8 cellular contexts compared by ENCODE assay signal in the genomic region with DNA sequence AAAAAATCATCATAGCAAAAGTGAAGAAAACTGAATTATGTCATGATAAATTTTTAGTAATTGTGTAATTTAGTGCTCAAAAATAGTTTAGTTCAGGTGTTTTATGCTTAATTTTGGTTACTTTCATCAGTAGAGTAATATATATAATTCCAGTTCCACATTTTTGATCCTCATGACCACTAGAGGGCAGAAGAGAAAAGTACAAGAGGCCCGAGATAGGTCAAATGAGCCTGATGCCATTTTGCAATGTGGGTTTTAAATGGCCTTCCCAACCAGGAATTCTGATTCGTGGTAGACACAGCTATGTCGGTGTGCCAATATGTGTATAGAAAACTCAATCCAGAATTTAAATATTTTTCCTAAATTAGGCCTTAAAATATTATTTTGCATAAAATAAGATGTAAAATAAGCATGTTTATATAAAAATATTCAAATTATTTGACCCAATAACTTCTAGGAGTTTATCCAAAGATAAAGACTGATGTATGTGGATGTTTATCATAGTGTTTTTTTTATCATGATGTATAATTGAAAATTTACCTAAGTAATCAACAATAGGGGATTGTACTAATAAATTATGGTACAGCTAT.
DNase-seq lines count a peak whose midpoint lies in the region; ATAC-seq and TF ChIP-seq lines count a peak whose summit lies in the region.

No MANE protein-coding gene starts in this region.

- in situ Hi-C loops in astrocyte of the cerebellum (cut with HindIII; ENCODE audit: low sequenced_read_pairs) = no loop called here

- no peaks in the 10 kb centered on the region for H3K79me2 ChIP-seq in hepatocyte

- H3K4me2 ChIP-seq in hepatocyte = no peak overlapping the region

- H3K9me3 ChIP-seq in hepatocyte (ENCODE audit: low read depth) (no peaks in the 10 kb centered on the region), spleen (no peaks in the 10 kb centered on the region)

- no peak overlapping the region for H3K27ac ChIP-seq in hepatocyte
- no peak overlapping the region for H3K27ac ChIP-seq in spleen

- no peaks in the 10 kb centered on the region for H3K4me1 ChIP-seq in hepatocyte (ENCODE audit: insufficient read depth)
- H3K4me1 ChIP-seq in spleen = no peaks in the 10 kb centered on the region

- peak; percentile 70 for DNase-seq in DMS79 treated with DMSO at 0.1 percent for 48 hours (lab: John Stamatoyannopoulos, UW)
- DNase-seq in HEK293T (ENCODE audit: extremely low spot score) = peak; percentile 71
- DNase-seq in NCI-H510A treated with DMSO at 0.1 percent for 48 hours (lab: John Stamatoyannopoulos, UW) = peak; percentile 62
- DNase-seq in astrocyte of the cerebellum (ENCODE audit: low read depth) = peak; percentile 45
- DNase-seq in hepatocyte (ENCODE audit: low spot score) = peak; percentile 86
- no peak for DNase-seq in spleen

- no peaks in the 10 kb centered on the region for H3K9me2 ChIP-seq in hepatocyte (replicated peaks; ENCODE audit: insufficient read depth)

- intact Hi-C loops in spleen (cut with DNase I; ENCODE audit: low total_unique reads) = loop anchor here (10.0 kb wide), 1 partner anchor 198 kb away; no protein-coding TSS in a partner anchor

- no peaks in the 10 kb centered on the region for H3K36me3 ChIP-seq in hepatocyte (replicated peaks; ENCODE audit: insufficient read depth, low read depth)
- H3K36me3 ChIP-seq in spleen = no peaks in the 10 kb centered on the region

- H2AFZ ChIP-seq in hepatocyte = no peak overlapping the region

- no peaks in the 10 kb centered on the region for H4K20me1 ChIP-seq in hepatocyte (ENCODE audit: insufficient read depth, poor library complexity, severe bottlenecking)

- ATAC-seq in GM19467 (IDR thresholded peaks at IDR 0.05; ENCODE audit: unreplicated experiment) (no peak), GM19463 (IDR thresholded peaks at IDR 0.05; ENCODE audit: unreplicated experiment) (no peak)

- TF ChIP-seq CTCF in astrocyte of the cerebellum (IDR thresholded peaks at IDR 0.05; ENCODE audit: low read depth, low read length, missing control alignments) (peak; percentile 62), hepatocyte (IDR thresholded peaks at IDR 0.05; ENCODE audit: poor library complexity) (peak; percentile 85), spleen (IDR thresholded peaks at IDR 0.05 in 8 of 11, conservative IDR thresholded peaks at IDR 0.05 in 3 of 11) (peak; percentile 12 to 78 (median 68))

- no peak for TF ChIP-seq POLR2A in spleen (IDR thresholded peaks at IDR 0.05)

- H3K4me3 ChIP-seq in astrocyte of the cerebellum (ENCODE audit: low read depth, low read length) = no peak overlapping the region
- H3K4me3 ChIP-seq in hepatocyte = no peak overlapping the region
- H3K4me3 ChIP-seq in spleen = no peak overlapping the region

- CTCF ChIA-PET in HEK293T (lab: Yijun Ruan, JAX) = interaction anchor here (0.6 to 2.2 kb wide), 6 partner anchors 147 to 1629 kb away, joined by 3 to 8 read pairs (median 3); no protein-coding TSS in a partner anchor

- H3K27me3 ChIP-seq in hepatocyte (no peaks in the 10 kb centered on the region), spleen (replicated peaks in 1 of 7) (no peaks in the 10 kb centered on the region)

- POLR2A ChIA-PET in HEK293T (lab: Yijun Ruan, JAX) = interaction anchor here (0.7 kb wide), 1 partner anchor 1387 kb away, joined by 3 read pairs; no protein-coding TSS in a partner anchor

- WGBS in hepatocyte (ENCODE audit: low lambda C conversion rate, missing lambda C conversion rate) = 6% methylated on average over 3 of the region's 3 CpGs
- WGBS in spleen, 5 donors = 1 to 6% (median 3%) methylated on average over 3 of the region's 3 CpGs

TF ChIP-seq in HEK293T, 16 proteins besides CTCF, POLR2A, EP300 and RAD21:
- TF ChIP-seq NFRKB (IDR thresholded peaks at IDR 0.05) = no peak
- no peak for TF ChIP-seq TARDBP (IDR thresholded peaks at IDR 0.05)
- no peak for TF ChIP-seq SUZ12 (IDR thresholded peaks at IDR 0.05)
- no peak for TF ChIP-seq FOXA1 (IDR thresholded peaks at IDR 0.05)
